In genomic region chr10:46527241-46527811, GRCh38 we compare ENCODE assay signal across 17 cellular contexts. TPM values are rescaled to one million over a fixed set of nuclear protein-coding genes. Genes with fewer than 3 reads are reported as not detected.
DNase-seq lines count a peak whose midpoint lies in the region; ATAC-seq and TF ChIP-seq lines count a peak whose summit lies in the region.
"Had no signal": no experiment of that assay in that cellular context is flagged by ENCODE, and none has a peak within 500 bp of the region (broad histone marks: within the 10 kb centered on the region; RNA-seq: fewer than 3 reads in every experiment).

No MANE protein-coding gene starts in this region.

- H3K4ac ChIP-seq in IMR-90 (ENCODE audit: low read depth, low read length) = peak overlapping the region; percentile 65

- peak overlapping the region; percentile 18; the same call in 1 of the 2 replicates for H2BK20ac ChIP-seq in IMR-90 (ENCODE audit: low read depth, low read length)

- H2BK120ac ChIP-seq in IMR-90 (ENCODE audit: low read depth, low read length) = peak overlapping the region; percentile 37

- H3K36me3 ChIP-seq in IMR-90 (ENCODE audit: control insufficient read depth, insufficient read depth, low read length) = no peaks in the 10 kb centered on the region
- H3K36me3 ChIP-seq in left ventricle myocardium inferior = no peaks in the 10 kb centered on the region
- no peaks in the 10 kb centered on the region for H3K36me3 ChIP-seq in sigmoid colon

- H3K18ac ChIP-seq in IMR-90 (ENCODE audit: low read depth, low read length) = no peak overlapping the region

- no peak for TF ChIP-seq CTCF in IMR-90 (conservative IDR thresholded peaks at IDR 0.05; ENCODE audit: low read depth, low read length)
- TF ChIP-seq CTCF in left ventricle myocardium inferior (IDR thresholded peaks at IDR 0.05; ENCODE audit: borderline replicate concordance) = no peak
- TF ChIP-seq CTCF in sigmoid colon (IDR thresholded peaks at IDR 0.05) = no peak

- no TSS peak for BruUV-seq in IMR-90 (replicated peaks; lab: Mats Ljungman, UMichigan)

- H3K4me1 ChIP-seq in IMR-90 (ENCODE audit: control insufficient read depth, insufficient read depth, low read length) (peaks cover 25% of the 10 kb centered on the region), left ventricle myocardium inferior (peaks cover 7% of the 10 kb centered on the region), sigmoid colon (peaks cover 0 to 20% (median 16%) of the 10 kb centered on the region in 4 donors)

- no peaks in the 10 kb centered on the region for H3K4me1 Mint-ChIP-seq in activated CD4-positive, alpha-beta memory T cell treated with anti-CD3 and anti-CD28 coated beads for 36 hours (ENCODE audit: low read depth)
- H3K4me1 Mint-ChIP-seq in activated CD4-positive, alpha-beta memory T cell treated with anti-CD3 and anti-CD28 coated beads, Interleukin-2, amount 10 ng/mL, durations not matched to agents 7 days and 5 days = no peaks in the 10 kb centered on the region
- H3K4me1 Mint-ChIP-seq: CD4-positive, CD25-positive, alpha-beta regulatory T cell had no signal

- no peak overlapping the region for H2AK9ac ChIP-seq in IMR-90 (replicated peaks; ENCODE audit: low read depth, low read length, poor library complexity)

- H3K4me3 Mint-ChIP-seq in activated CD4-positive, alpha-beta memory T cell treated with anti-CD3 and anti-CD28 coated beads for 36 hours = no peak overlapping the region
- H3K4me3 Mint-ChIP-seq in activated CD4-positive, alpha-beta memory T cell treated with anti-CD3 and anti-CD28 coated beads, Interleukin-2, amount 10 ng/mL, durations not matched to agents 7 days and 5 days = no peak overlapping the region
- H3K4me3 Mint-ChIP-seq: CD4-positive, CD25-positive, alpha-beta regulatory T cell had no signal

- H2AK5ac ChIP-seq in IMR-90 (ENCODE audit: low read depth, low read length) = peak overlapping the region; percentile 72

- no peaks in the 10 kb centered on the region for H3K27me3 Mint-ChIP-seq in activated CD4-positive, alpha-beta memory T cell treated with anti-CD3 and anti-CD28 coated beads for 36 hours
- peaks cover 2% of the 10 kb centered on the region for H3K27me3 Mint-ChIP-seq in activated CD4-positive, alpha-beta memory T cell treated with anti-CD3 and anti-CD28 coated beads, Interleukin-2, amount 10 ng/mL, durations not matched to agents 7 days and 5 days
- H3K27me3 Mint-ChIP-seq: CD4-positive, CD25-positive, alpha-beta regulatory T cell had no signal

- DNase-seq in activated CD4-positive, alpha-beta memory T cell treated with anti-CD3 and anti-CD28 coated beads for 36 hours = peak; percentile 6
- DNase-seq in activated CD4-positive, alpha-beta memory T cell treated with anti-CD3 and anti-CD28 coated beads, Interleukin-2, amount 10 ng/mL, durations not matched to agents 7 days and 5 days = no peak
- DNase-seq in IMR-90 (no peak), left ventricle myocardium inferior (peak; percentile 14), sigmoid colon (peak; percentile 66), AG08396 (ENCODE audit: low spot score) (no peak), NCI-H748 (lab: John Stamatoyannopoulos, UW; ENCODE audit: unreplicated experiment) (no peak)
- DNase-seq: CD4-positive, CD25-positive, alpha-beta regulatory T cell; central memory CD4-positive, alpha-beta T cell; DND-41; MM.1S; NCI-H187 treated with DMSO at 0.1 percent for 48 hours; NCI-H524 had no signal

- peaks cover 34% of the 10 kb centered on the region for H3K9me1 ChIP-seq in IMR-90 (ENCODE audit: insufficient read depth, low read length)

- H2BK5ac ChIP-seq in IMR-90 (ENCODE audit: low read depth, low read length, poor library complexity, severe bottlenecking) = no peak overlapping the region

- no peak for TF ChIP-seq EP300 in sigmoid colon (IDR thresholded peaks at IDR 0.05)

- TF ChIP-seq RAD21 in IMR-90 (IDR thresholded peaks at IDR 0.05; ENCODE audit: low read length) = no peak

- no peak overlapping the region for H3K56ac ChIP-seq in IMR-90 (ENCODE audit: extremely low read depth, insufficient read depth, low read length)

- no peak for TF ChIP-seq POLR2A in IMR-90 (IDR thresholded peaks at IDR 0.05; ENCODE audit: low read depth, low read length)
- TF ChIP-seq POLR2A in sigmoid colon (IDR thresholded peaks at IDR 0.05) = no peak

- H3K9me3 Mint-ChIP-seq in activated CD4-positive, alpha-beta memory T cell treated with anti-CD3 and anti-CD28 coated beads for 36 hours = no peaks in the 10 kb centered on the region
- H3K9me3 Mint-ChIP-seq in activated CD4-positive, alpha-beta memory T cell treated with anti-CD3 and anti-CD28 coated beads, Interleukin-2, amount 10 ng/mL, durations not matched to agents 7 days and 5 days = no peaks in the 10 kb centered on the region
- H3K9me3 Mint-ChIP-seq: CD4-positive, CD25-positive, alpha-beta regulatory T cell had no signal

- H3K27me3 ChIP-seq in IMR-90 (ENCODE audit: control insufficient read depth, insufficient read depth, low read length) (no peaks in the 10 kb centered on the region), left ventricle myocardium inferior (ENCODE audit: low read depth) (peaks cover 48% of the 10 kb centered on the region), sigmoid colon (no peaks in the 10 kb centered on the region)

- H3K27ac ChIP-seq in IMR-90 (ENCODE audit: insufficient read depth, low read length) = no peak overlapping the region
- H3K27ac ChIP-seq in left ventricle myocardium inferior (replicated peaks) = no peak overlapping the region
- H3K27ac ChIP-seq in sigmoid colon = no peak overlapping the region
- H3K27ac ChIP-seq: PC-9 had no signal

- H3K4me3 ChIP-seq in IMR-90 (ENCODE audit: insufficient read depth, low read depth, low read length) = no peak overlapping the region
- no peak overlapping the region for H3K4me3 ChIP-seq in left ventricle myocardium inferior
- no peak overlapping the region for H3K4me3 ChIP-seq in sigmoid colon
- H3K4me3 ChIP-seq: PC-9 had no signal

- no peak overlapping the region for H3K4me2 ChIP-seq in IMR-90 (ENCODE audit: low read depth, low read length)
- H3K4me2 ChIP-seq: PC-9 had no signal

- no peak overlapping the region for H3K27ac Mint-ChIP-seq in activated CD4-positive, alpha-beta memory T cell treated with anti-CD3 and anti-CD28 coated beads for 36 hours
- no peak overlapping the region for H3K27ac Mint-ChIP-seq in activated CD4-positive, alpha-beta memory T cell treated with anti-CD3 and anti-CD28 coated beads, Interleukin-2, amount 10 ng/mL, durations not matched to agents 7 days and 5 days
- H3K27ac Mint-ChIP-seq: CD4-positive, CD25-positive, alpha-beta regulatory T cell had no signal

- H4K20me1 ChIP-seq in IMR-90 (ENCODE audit: insufficient read depth, low read length) = no peaks in the 10 kb centered on the region

- H3K9me3 ChIP-seq in IMR-90 (ENCODE audit: control insufficient read depth, insufficient read depth, low read length) = no peaks in the 10 kb centered on the region
- H3K9me3 ChIP-seq in left ventricle myocardium inferior (replicated peaks) = no peaks in the 10 kb centered on the region
- no peaks in the 10 kb centered on the region for H3K9me3 ChIP-seq in sigmoid colon

- peaks cover 0 to 15% of the 10 kb centered on the region in 2 experiments; a peak in 2 of 4 replicates for H3K79me1 ChIP-seq in IMR-90 (ENCODE audit: low read depth in 1 of 2, low read length in 2 of 2)

- CTCF ChIA-PET in activated CD4-positive, alpha-beta memory T cell treated with anti-CD3 and anti-CD28 coated beads for 36 hours (lab: Charles Lee) = no interaction called here
- CTCF ChIA-PET in activated CD4-positive, alpha-beta memory T cell treated with anti-CD3 and anti-CD28 coated beads, Interleukin-2, amount 10 ng/mL, durations not matched to agents 7 days and 5 days (lab: Charles Lee) = no interaction called here
- CTCF ChIA-PET in IMR-90 (lab: Yijun Ruan, JAX) = no interaction called here

- 80% methylated on average over 11 of the region's 12 CpGs; no CpG with 5 or more reads in 1 of the 2 experiments for WGBS in IMR-90 (ENCODE audit: extremely low coverage in 2 of 2, insufficient read length in 1 of 2), 2 experiments
- WGBS in sigmoid colon, 2 donors = 89 to 91% methylated on average over 12 of the region's 12 CpGs

- no peak overlapping the region for H2AFZ ChIP-seq in IMR-90 (replicated peaks; ENCODE audit: low read length, poor library complexity)
- H2AFZ ChIP-seq: PC-9 had no signal

- H4K91ac ChIP-seq in IMR-90 (ENCODE audit: insufficient read depth, low read depth, low read length) = peak overlapping the region; percentile 41; the same call in 1 of the 2 replicates

- no peak overlapping the region for H3K14ac ChIP-seq in IMR-90 (replicated peaks; ENCODE audit: low read depth, low read length)

- 0 out of 3 replicates have a peak overlapping the region, but pooled peaks have one; percentile 4 for H2BK15ac ChIP-seq in IMR-90 (ENCODE audit: low read depth, low read length)

- POLR2A ChIA-PET in activated CD4-positive, alpha-beta memory T cell treated with anti-CD3 and anti-CD28 coated beads for 36 hours (lab: Charles Lee) = no interaction called here
- POLR2A ChIA-PET in activated CD4-positive, alpha-beta memory T cell treated with anti-CD3 and anti-CD28 coated beads, Interleukin-2, amount 10 ng/mL, durations not matched to agents 7 days and 5 days (lab: Charles Lee) = no interaction called here
- POLR2A ChIA-PET in IMR-90 (lab: Charles Lee; ENCODE audit: unreplicated experiment) = no interaction called here

- in situ Hi-C loops in IMR-90 (cut with MboI; ENCODE audit: low sequenced_read_pairs) = loop anchor here (25.0 kb wide), 2 partner anchors 885 to 1540 kb away; partner anchors contain the start of gene DEPP1

- no peak overlapping the region for H4K8ac ChIP-seq in IMR-90 (ENCODE audit: low read depth in 2 of 2, low read length in 2 of 2)

- no peak overlapping the region for H4K5ac ChIP-seq in IMR-90 (ENCODE audit: low read depth, low read length)

- no peaks in the 10 kb centered on the region for H3K36me3 Mint-ChIP-seq in activated CD4-positive, alpha-beta memory T cell treated with anti-CD3 and anti-CD28 coated beads for 36 hours
- no peaks in the 10 kb centered on the region for H3K36me3 Mint-ChIP-seq in activated CD4-positive, alpha-beta memory T cell treated with anti-CD3 and anti-CD28 coated beads, Interleukin-2, amount 10 ng/mL, durations not matched to agents 7 days and 5 days (ENCODE audit: low read depth)
- H3K36me3 Mint-ChIP-seq: CD4-positive, CD25-positive, alpha-beta regulatory T cell had no signal

- dilution Hi-C loops in IMR-90 (cut with HindIII; ENCODE audit: low sequenced_read_pairs, unreplicated experiment) = no loop called here

- no peak overlapping the region for H3K9ac ChIP-seq in IMR-90 (ENCODE audit: low read depth, low read length)

- intact Hi-C loops in activated CD4-positive, alpha-beta memory T cell treated with anti-CD3 and anti-CD28 coated beads for 36 hours (cut with micrococcal nuclease) = no loop called here
- intact Hi-C loops in IMR-90 (cut with micrococcal nuclease) (no loop called here), left ventricle myocardium inferior (cut with micrococcal nuclease) (no loop called here), sigmoid colon (cut with DNase I) (no loop called here)

- no peak overlapping the region for H3K23ac ChIP-seq in IMR-90 (ENCODE audit: low read depth, low read length)

- ATAC-seq in IMR-90 (ENCODE audit: low read depth) = no peak
- no peak for ATAC-seq in GM19324 (IDR thresholded peaks at IDR 0.05; ENCODE audit: low FRiP score, unreplicated experiment)

RNA-seq across cellular contexts. Expression of gene GPRIN2, which starts 29.1 kb away (rescaled TPM):
- not detected for total RNA-seq in activated CD4-positive, alpha-beta memory T cell treated with anti-CD3 and anti-CD28 coated beads for 36 hours
- total RNA-seq in activated CD4-positive, alpha-beta memory T cell treated with anti-CD3 and anti-CD28 coated beads, Interleukin-2, amount 10 ng/mL, durations not matched to agents 7 days and 5 days = not detected
- under 0.01 TPM in 1 of 2 replicates, not detected in the other for total RNA-seq in IMR-90 (2012; rRNA removed)
- not detected in 2 replicates for polyA plus RNA-seq in IMR-90 (2012; rRNA removed)
- polyA plus RNA-seq in IMR-90 (2012; cell fraction: cytosol; rRNA removed) = not detected in 2 replicates
- 0.11 and 0.37 TPM in 2 replicates for polyA plus RNA-seq in IMR-90 (2012; cell fraction: nucleus; rRNA removed; ENCODE audit: low replicate concordance)
- total RNA-seq in left ventricle myocardium inferior = not detected
- 1 to 10 TPM in 1 of 4 donors, under 1 TPM in 2, not detected in 1; 0.16 to 1.4 (median 0.27) TPM for total RNA-seq in sigmoid colon
- polyA plus RNA-seq in sigmoid colon = 10 to 100 TPM; 21.7 to 30.0 (median 21.8) TPM
- total RNA-seq: CD4-positive, CD25-positive, alpha-beta regulatory T cell; fibroblast of villous mesenchyme; pulmonary artery endothelial cell had no signal
- polyA plus RNA-seq: CD4-positive, CD25-positive, alpha-beta regulatory T cell had no signal

RNA-seq across cellular contexts. Expression of gene SYT15, which starts 51.6 kb away (rescaled TPM):
- total RNA-seq in activated CD4-positive, alpha-beta memory T cell treated with anti-CD3 and anti-CD28 coated beads for 36 hours = under 1 TPM; 0.51 to 0.71 TPM
- under 1 TPM; 0.86 to 0.95 TPM for total RNA-seq in activated CD4-positive, alpha-beta memory T cell treated with anti-CD3 and anti-CD28 coated beads, Interleukin-2, amount 10 ng/mL, durations not matched to agents 7 days and 5 days
- 0.54 and 1.1 TPM in 2 replicates for total RNA-seq in IMR-90 (2012; rRNA removed)
- 0.42 and 0.68 TPM in 2 replicates for polyA plus RNA-seq in IMR-90 (2012; rRNA removed)
- polyA plus RNA-seq in IMR-90 (2012; cell fraction: cytosol; rRNA removed) = 0.09 and 0.25 TPM in 2 replicates
- polyA plus RNA-seq in IMR-90 (2012; cell fraction: nucleus; rRNA removed; ENCODE audit: low replicate concordance) = 0.41 and 0.94 TPM in 2 replicates
- total RNA-seq in left ventricle myocardium inferior = 1.9 TPM
- total RNA-seq in sigmoid colon = 1 to 10 TPM in 2 of 4 donors, under 1 TPM in 2; 0.81 to 1.4 (median 1.0) TPM
- polyA plus RNA-seq in sigmoid colon = 1 to 10 TPM; 1.2 to 1.7 (median 1.2) TPM

Comparison
In these comparisons a context has a peak if more than half of its experiments do, and no peak if none do; other contexts are left out.
1. DNase-seq: peak in activated CD4-positive, alpha-beta memory T cell treated with anti-CD3 and anti-CD28 coated beads for 36 hours (single experiment), left ventricle myocardium inferior (single experiment) and sigmoid colon (single experiment); none in activated CD4-positive, alpha-beta memory T cell treated with anti-CD3 and anti-CD28 coated beads, Interleukin-2, amount 10 ng/mL, durations not matched to agents 7 days and 5 days (single experiment), IMR-90 (single experiment), AG08396 (single experiment) and NCI-H748 (single experiment).